ENCODE assay signal across 15 cellular contexts in the genomic region with DNA sequence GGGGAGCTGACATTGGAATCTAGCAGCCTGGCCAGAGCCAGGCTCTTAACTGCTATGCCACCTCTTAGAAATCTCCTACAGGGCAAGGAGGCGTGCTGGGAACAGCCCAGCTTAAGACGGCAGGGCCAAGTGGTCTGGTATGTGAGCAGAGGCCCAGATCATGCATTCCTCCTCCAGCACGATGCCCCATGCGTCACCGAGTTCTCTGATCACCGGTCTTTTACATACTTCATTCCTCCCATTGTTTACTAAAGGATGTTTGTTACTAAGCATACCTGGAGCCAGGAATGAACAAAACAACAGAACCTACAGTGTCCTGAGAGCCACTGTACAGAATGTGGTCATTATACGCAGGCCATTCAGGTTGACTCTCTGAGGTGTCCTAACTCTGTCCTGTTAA.
DNase-seq lines count a peak whose midpoint lies in the region; ATAC-seq and TF ChIP-seq lines count a peak whose summit lies in the region.
"Had no signal": no experiment of that assay in that cellular context is flagged by ENCODE, and none has a peak within 500 bp of the region (broad histone marks: within the 10 kb centered on the region; RNA-seq: fewer than 3 reads in every experiment).

No MANE protein-coding gene starts in this region.

- H4K8ac ChIP-seq in mesenchymal stem cell (ENCODE audit: low read length): no peak overlapping the region

- peak overlapping the region in 1 of 12 donors; percentile 76 for H3K27ac ChIP-seq in heart left ventricle
- H3K27ac ChIP-seq in fibroblast of lung (ENCODE audit: insufficient read depth, low read length): peak overlapping the region; percentile 21
- peak overlapping the region; percentile 46 for H3K27ac ChIP-seq in mesenchymal stem cell (ENCODE audit: low read length, poor library complexity, severe bottlenecking)
- H3K27ac ChIP-seq in upper lobe of right lung: peak overlapping the region; percentile 52
- H3K27ac ChIP-seq: skin epidermis had no signal

- H3K9me3 ChIP-seq in heart left ventricle (no peaks in the 10 kb centered on the region), fibroblast of lung (ENCODE audit: control insufficient read depth, insufficient read depth, low read depth, low read length) (no peaks in the 10 kb centered on the region), mesenchymal stem cell (ENCODE audit: control insufficient read depth, low read length) (no peaks in the 10 kb centered on the region), upper lobe of right lung (no peaks in the 10 kb centered on the region)
- H3K9me3 ChIP-seq: stomach had no signal

- H4K20me1 ChIP-seq in fibroblast of lung (ENCODE audit: control insufficient read depth, extremely low read depth, insufficient read depth, low read length): peaks cover 6% of the 10 kb centered on the region

- H3K4me1 ChIP-seq in heart left ventricle (peaks cover 0 to 82% (median 52%) of the 10 kb centered on the region in 12 donors), fibroblast of lung (ENCODE audit: control insufficient read depth, extremely low read depth, insufficient read depth, low read length) (peaks cover 27% of the 10 kb centered on the region), mesenchymal stem cell (ENCODE audit: control insufficient read depth, insufficient read depth, low read depth, low read length) (peaks cover 30% of the 10 kb centered on the region), upper lobe of right lung (peaks cover 60% of the 10 kb centered on the region)

- DNase-seq in heart left ventricle (no peak), Right ventricle myocardium inferior (ENCODE audit: missing footprints) (no peak), fibroblast of lung (ENCODE audit: low read depth in 2 of 2) (peak in 1 of 2 donors; percentile 81), mesenchymal stem cell (peak; percentile 39), upper lobe of right lung (peak; percentile 72), NCI-H1048 (lab: John Stamatoyannopoulos, UW) (no peak)
- DNase-seq: aorta, COR-L47, NCI-H2029, NCI-H82, SHP77, stomach had no signal

- intact Hi-C loops in heart left ventricle (cut with DNase I): no loop called here
- intact Hi-C loops in Right ventricle myocardium inferior (cut with DNase I): no loop called here
- intact Hi-C loops in upper lobe of right lung (cut with DNase I): no loop called here

- TF ChIP-seq CTCF in heart left ventricle (IDR thresholded peaks at IDR 0.05) (no peak), fibroblast of lung (conservative IDR thresholded peaks at IDR 0.05 in 1 of 2, IDR thresholded peaks at IDR 0.05 in 1 of 2; ENCODE audit: low read depth in 1 of 2, low read length in 2 of 2) (no peak), upper lobe of right lung (IDR thresholded peaks at IDR 0.05) (no peak)

- no peak overlapping the region for H3K23ac ChIP-seq in mesenchymal stem cell (ENCODE audit: low read length in 2 of 2)

- H3K4me2 ChIP-seq in fibroblast of lung (ENCODE audit: extremely low read depth, insufficient read depth, low read length) (no peak overlapping the region), mesenchymal stem cell (ENCODE audit: low read length, poor library complexity, severe bottlenecking) (no peak overlapping the region)

- no peak overlapping the region for H4K91ac ChIP-seq in mesenchymal stem cell (ENCODE audit: low read length)

- 54 to 84% (median 65%) methylated on average over 7 of the region's 7 CpGs for WGBS in heart left ventricle, 4 donors
- WGBS in mesenchymal stem cell: 80% methylated on average over 7 of the region's 7 CpGs

- no peak overlapping the region for H2AK5ac ChIP-seq in mesenchymal stem cell (ENCODE audit: low read length, severe bottlenecking)

- no peak for TF ChIP-seq POLR2A in heart left ventricle (IDR thresholded peaks at IDR 0.05)

- H3K18ac ChIP-seq in mesenchymal stem cell (ENCODE audit: low read depth in 1 of 2, low read length in 2 of 2): no peak overlapping the region

- H3K27me3 ChIP-seq in heart left ventricle: no peaks in the 10 kb centered on the region
- no peaks in the 10 kb centered on the region for H3K27me3 ChIP-seq in fibroblast of lung (ENCODE audit: control insufficient read depth, insufficient read depth, low read length)
- H3K27me3 ChIP-seq in mesenchymal stem cell (ENCODE audit: control insufficient read depth in 1 of 2, insufficient read depth in 1 of 2, low read length in 2 of 2): no peaks in the 10 kb centered on the region
- H3K27me3 ChIP-seq in upper lobe of right lung: no peaks in the 10 kb centered on the region
- H3K27me3 ChIP-seq: stomach had no signal

- no peak overlapping the region for H2AFZ ChIP-seq in fibroblast of lung (ENCODE audit: low read length)
- no peak overlapping the region for H2AFZ ChIP-seq in mesenchymal stem cell (ENCODE audit: low read depth, low read length)

- peak in 3 of 4 donors; percentile 23 to 30 (median 27) for ATAC-seq in heart left ventricle
- ATAC-seq in Right ventricle myocardium inferior: no peak
- ATAC-seq in upper lobe of right lung: peak; percentile 84
- ATAC-seq in activated CD4-positive, CD25-positive, alpha-beta regulatory T cell treated with anti-CD3 and anti-CD28 coated beads, Interleukin-2, amount 50 U/mL, for 24 hours: no peak
- ATAC-seq in HG02938 (IDR thresholded peaks at IDR 0.05; ENCODE audit: unreplicated experiment): no peak

- H3K79me2 ChIP-seq in fibroblast of lung (ENCODE audit: control insufficient read depth, insufficient read depth, low read length): peaks cover 99% of the 10 kb centered on the region

- H3K9ac ChIP-seq in fibroblast of lung (ENCODE audit: insufficient read depth, low read length) (no peak overlapping the region), mesenchymal stem cell (ENCODE audit: low read length) (no peak overlapping the region)

- no peak overlapping the region for H2BK5ac ChIP-seq in mesenchymal stem cell (ENCODE audit: low read depth, low read length, poor library complexity, severe bottlenecking)

- no peak overlapping the region for H3K4ac ChIP-seq in mesenchymal stem cell (ENCODE audit: low read depth in 1 of 2, low read length in 2 of 2)

- H3K79me1 ChIP-seq in mesenchymal stem cell (replicated peaks; ENCODE audit: low read length, poor library complexity, severe bottlenecking): no peaks in the 10 kb centered on the region

- H2BK120ac ChIP-seq in mesenchymal stem cell (ENCODE audit: low read depth, low read length): no peak overlapping the region

- H3K36me3 ChIP-seq in heart left ventricle (no peaks in the 10 kb centered on the region), fibroblast of lung (ENCODE audit: control insufficient read depth, insufficient read depth, low read length) (no peaks in the 10 kb centered on the region), mesenchymal stem cell (ENCODE audit: control insufficient read depth in 1 of 2, insufficient read depth in 2 of 2, low read depth in 1 of 2, low read length in 2 of 2) (peaks cover 3 to 4% of the 10 kb centered on the region in 2 experiments), upper lobe of right lung (no peaks in the 10 kb centered on the region)
- H3K36me3 ChIP-seq: stomach had no signal

- H3K14ac ChIP-seq in mesenchymal stem cell (ENCODE audit: low read length in 2 of 2): no peak overlapping the region

- H2BK15ac ChIP-seq in mesenchymal stem cell (ENCODE audit: low read depth, poor library complexity, severe bottlenecking): no peak overlapping the region

- no peak overlapping the region for H3K4me3 ChIP-seq in heart left ventricle
- H3K4me3 ChIP-seq in fibroblast of lung (replicated peaks in 1 of 4; ENCODE audit: control extremely low read depth in 1 of 4, insufficient read depth in 1 of 4, low read depth in 3 of 4, low read length in 4 of 4): no peak overlapping the region
- H3K4me3 ChIP-seq in mesenchymal stem cell (ENCODE audit: insufficient read depth in 1 of 2, low read depth in 1 of 2, low read length in 2 of 2): no peak overlapping the region
- no peak overlapping the region for H3K4me3 ChIP-seq in upper lobe of right lung
- H3K4me3 ChIP-seq: skin epidermis, stomach had no signal

- H2BK12ac ChIP-seq in mesenchymal stem cell (ENCODE audit: low read length in 2 of 2): no peak overlapping the region

Comparison
In these comparisons a context has a peak if more than half of its experiments do, and no peak if none do; other contexts are left out.
1. ATAC-seq: peak in heart left ventricle (3 of 4) and upper lobe of right lung (single experiment); none in Right ventricle myocardium inferior (single experiment), activated CD4-positive, CD25-positive, alpha-beta regulatory T cell treated with anti-CD3 and anti-CD28 coated beads, Interleukin-2, amount 50 U/mL, for 24 hours (0 of 2) and HG02938 (single experiment).
2. DNase-seq: peak in mesenchymal stem cell (single experiment) and upper lobe of right lung (single experiment); none in heart left ventricle (0 of 5), Right ventricle myocardium inferior (single experiment) and NCI-H1048 (single experiment).